In the genomic region with DNA sequence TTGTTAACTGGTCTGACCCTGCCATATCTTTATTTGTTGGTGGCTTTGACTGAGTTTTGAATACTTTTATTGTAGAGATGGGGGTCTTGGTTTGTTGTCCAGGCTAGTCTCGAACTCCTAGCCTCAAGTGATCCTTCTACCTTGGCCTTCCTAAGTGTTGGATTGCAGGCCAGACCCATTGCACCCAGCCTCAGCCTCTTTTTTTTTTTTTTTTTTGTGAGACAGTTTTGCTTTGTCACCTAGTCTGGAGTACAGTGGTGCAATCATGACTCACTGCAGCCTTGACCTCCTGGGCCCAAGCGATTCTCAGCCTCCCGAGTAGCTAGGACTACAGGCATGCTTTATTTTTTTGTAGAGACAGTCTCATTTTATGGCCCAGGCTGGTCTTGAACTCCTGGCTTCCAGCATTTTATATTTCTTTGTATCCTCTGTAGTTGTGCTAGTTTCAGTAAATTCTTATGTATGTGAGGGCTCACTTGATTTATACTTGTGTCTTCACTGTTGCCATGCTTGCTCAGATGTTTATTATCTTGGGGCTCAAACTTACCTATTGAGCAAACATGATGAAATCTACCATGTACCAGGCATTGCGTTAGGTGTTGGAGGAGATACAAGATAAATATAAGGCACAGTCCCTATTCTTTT, we compare ENCODE assay signal across 8 cellular contexts. TPM values are rescaled to one million over a fixed set of nuclear protein-coding genes. Genes with fewer than 3 reads are reported as not detected.
DNase-seq lines count a peak whose midpoint lies in the region; ATAC-seq and TF ChIP-seq lines count a peak whose summit lies in the region.

No MANE protein-coding gene starts in this region.

- ATAC-seq in GM21717 (IDR thresholded peaks at IDR 0.05; ENCODE audit: unreplicated experiment), result no peak

- H3K27ac Mint-ChIP-seq in brain, result peak overlapping the region in 3 of 5 experiments; percentile 38 to 93 (median 79)

- DNase-seq in AG08395 (ENCODE audit: low spot score) (peak; percentile 42), KBM-7 (peak; percentile 25), lung microvascular endothelial cell (ENCODE audit: low read depth in 2 of 2) (peak; percentile 34 to 89), T-helper 2 cell (no peak), DMS114 treated with DMSO at 0.1 percent for 48 hours (lab: John Stamatoyannopoulos, UW; ENCODE audit: unreplicated experiment) (no peak), inferior parietal cortex (ENCODE audit: extremely low spot score) (no peak)

- peaks cover 0 to 5% (median 0%) of the 10 kb centered on the region in 5 experiments for H3K9me3 Mint-ChIP-seq in brain

- in situ Hi-C loops in KBM-7 (cut with MboI; ENCODE audit: low pct_unique_long_range_greater_than_20kb, low sequenced_read_pairs), result no loop called here

- no peak overlapping the region for H3K4me3 Mint-ChIP-seq in brain

- peaks cover 33% of the 10 kb centered on the region for H3K4me1 Mint-ChIP-seq in brain

- no peaks in the 10 kb centered on the region for H3K27me3 Mint-ChIP-seq in brain

- no peak for TF ChIP-seq CTCF in brain (conservative IDR thresholded peaks at IDR 0.05)

- H3K36me3 Mint-ChIP-seq in brain, result peaks cover 50% of the 10 kb centered on the region

RNA-seq across cellular contexts. Expression of a gene that starts 24.1 kb away (rescaled TPM):
- 59.5 TPM for polyA plus RNA-seq in brain (ENCODE audit: insufficient read depth, low read depth, low replicate concordance)
- total RNA-seq in lung microvascular endothelial cell, result 104 and 113 TPM in 2 replicates

RNA-seq across cellular contexts. Expression of a gene that starts 57.8 kb away (rescaled TPM):
- polyA plus RNA-seq in brain (ENCODE audit: insufficient read depth, low read depth, low replicate concordance), result 1.6 TPM
- 0.44 and 0.99 TPM in 2 replicates for total RNA-seq in lung microvascular endothelial cell

Comparison
In these comparisons a context has a peak if more than half of its experiments do, and no peak if none do; other contexts are left out.
1. DNase-seq: peak in AG08395 (single experiment), KBM-7 (single experiment) and lung microvascular endothelial cell (2 of 2); none in T-helper 2 cell (0 of 5), DMS114 treated with DMSO at 0.1 percent for 48 hours (single experiment) and inferior parietal cortex (single experiment).